1 cellular context compared by ENCODE assay signal in the genomic region with DNA sequence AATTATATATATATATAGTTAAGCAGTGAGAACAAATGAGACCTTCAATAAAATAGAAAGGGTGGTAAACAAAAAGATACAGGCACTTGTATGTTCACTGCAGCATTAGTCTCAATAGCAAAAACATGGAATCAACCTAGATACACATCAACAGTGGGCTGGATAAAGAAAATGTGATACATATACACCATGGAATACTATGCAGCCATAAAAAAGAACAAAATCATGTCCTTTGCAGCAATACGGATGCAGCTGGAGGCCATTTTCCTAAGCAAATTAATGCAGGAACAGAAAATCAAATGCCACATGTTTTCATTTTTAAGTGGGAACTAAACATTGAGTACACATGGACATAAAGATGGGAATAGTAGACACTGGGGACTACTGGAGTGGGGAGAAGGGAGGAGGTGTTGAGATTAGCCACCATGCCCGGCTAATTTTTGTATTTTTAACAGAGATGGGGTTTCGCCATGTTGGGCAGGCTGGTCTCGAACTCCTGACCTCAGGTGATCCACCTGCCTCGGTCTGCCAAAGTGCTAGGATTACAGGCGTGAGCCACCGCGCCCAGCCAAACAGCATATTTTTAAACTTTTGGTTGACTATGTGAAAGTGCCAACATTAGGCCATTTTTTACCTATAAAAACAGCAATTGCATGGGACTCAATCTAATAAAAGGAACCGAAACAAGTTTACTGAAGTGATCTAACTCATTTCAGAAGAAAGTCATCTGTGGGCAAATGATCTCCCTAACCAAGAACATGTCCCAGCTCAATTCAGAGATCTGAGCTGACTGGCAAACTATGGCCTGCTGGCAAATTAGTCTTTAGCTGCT.
A peak's percentile ranks its signal among the peaks of the same experiment; 100 is the strongest.
TF ChIP-seq lines count a peak whose summit lies in the region.

No MANE protein-coding gene starts in this region.

TF ChIP-seq in K562, 482 proteins besides CTCF, POLR2A, EP300 and RAD21 (continued from another document):
- TF ChIP-seq, protein P1, sequence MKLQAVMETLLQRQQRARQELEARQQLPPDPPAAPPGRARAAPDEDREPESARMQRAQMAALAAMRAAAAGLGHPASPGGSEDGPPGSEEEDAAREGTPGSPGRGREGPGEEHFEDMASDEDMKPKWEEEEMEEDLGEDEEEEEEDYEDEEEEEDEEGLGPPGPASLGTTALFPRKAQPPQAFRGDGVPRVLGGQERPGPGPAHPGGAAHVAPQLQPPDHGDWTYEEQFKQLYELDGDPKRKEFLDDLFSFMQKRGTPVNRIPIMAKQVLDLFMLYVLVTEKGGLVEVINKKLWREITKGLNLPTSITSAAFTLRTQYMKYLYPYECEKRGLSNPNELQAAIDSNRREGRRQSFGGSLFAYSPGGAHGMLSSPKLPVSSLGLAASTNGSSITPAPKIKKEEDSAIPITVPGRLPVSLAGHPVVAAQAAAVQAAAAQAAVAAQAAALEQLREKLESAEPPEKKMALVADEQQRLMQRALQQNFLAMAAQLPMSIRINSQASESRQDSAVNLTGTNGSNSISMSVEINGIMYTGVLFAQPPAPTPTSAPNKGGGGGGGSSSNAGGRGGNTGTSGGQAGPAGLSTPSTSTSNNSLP (IDR thresholded peaks at IDR 0.05; ENCODE audit: borderline replicate concordance, low read depth, low read length): no peak
- TF ChIP-seq TCF7L2 (IDR thresholded peaks at IDR 0.05; ENCODE audit: low read depth, low read length) (no peak), CBFB (CRISPR knock-in tag; IDR thresholded peaks at IDR 0.05) (no peak), XRCC5 (IDR thresholded peaks at IDR 0.05; ENCODE audit: low read depth, low read length) (no peak), RBM22 (IDR thresholded peaks at IDR 0.05; ENCODE audit: low read depth, low read length, poor library complexity, severe bottlenecking) (no peak), SIN3B (IDR thresholded peaks at IDR 0.05; ENCODE audit: low read depth) (no peak), DACH1 (IDR thresholded peaks at IDR 0.05; ENCODE audit: partially characterized antibody) (no peak), HMG20B (CRISPR knock-in tag; IDR thresholded peaks at IDR 0.05) (no peak), ZNF146 (CRISPR knock-in tag; IDR thresholded peaks at IDR 0.05; ENCODE audit: unreplicated experiment) (peak; percentile 68), ATF7 (IDR thresholded peaks at IDR 0.05) (no peak), ZNF444 (CRISPR knock-in tag; IDR thresholded peaks at IDR 0.05) (no peak), ZNF583 (CRISPR knock-in tag; IDR thresholded peaks at IDR 0.05) (no peak), ZKSCAN3 (CRISPR knock-in tag; IDR thresholded peaks at IDR 0.05) (no peak), RBM25 (IDR thresholded peaks at IDR 0.05; ENCODE audit: low read depth, low read length, severe bottlenecking) (peak; percentile 36), BRD9 (IDR thresholded peaks at IDR 0.05; ENCODE audit: low read depth, partially characterized antibody) (no peak), CC2D1A (IDR thresholded peaks at IDR 0.05) (no peak), POLR3A (IDR thresholded peaks at IDR 0.05; ENCODE audit: borderline replicate concordance, extremely low read depth, insufficient read depth, insufficient read length) (no peak), PCBP2 (IDR thresholded peaks at IDR 0.05; ENCODE audit: low read depth, low read length, poor library complexity, severe bottlenecking) (no peak), ZBTB1 (CRISPR knock-in tag; IDR thresholded peaks at IDR 0.05; ENCODE audit: borderline replicate concordance, low read depth) (no peak), BCOR (IDR thresholded peaks at IDR 0.05) (peak; percentile 48; the same call in 1 of the 2 replicates), FOXJ2 (tag; IDR thresholded peaks at IDR 0.05) (no peak)
- TF ChIP-seq, protein P2, sequence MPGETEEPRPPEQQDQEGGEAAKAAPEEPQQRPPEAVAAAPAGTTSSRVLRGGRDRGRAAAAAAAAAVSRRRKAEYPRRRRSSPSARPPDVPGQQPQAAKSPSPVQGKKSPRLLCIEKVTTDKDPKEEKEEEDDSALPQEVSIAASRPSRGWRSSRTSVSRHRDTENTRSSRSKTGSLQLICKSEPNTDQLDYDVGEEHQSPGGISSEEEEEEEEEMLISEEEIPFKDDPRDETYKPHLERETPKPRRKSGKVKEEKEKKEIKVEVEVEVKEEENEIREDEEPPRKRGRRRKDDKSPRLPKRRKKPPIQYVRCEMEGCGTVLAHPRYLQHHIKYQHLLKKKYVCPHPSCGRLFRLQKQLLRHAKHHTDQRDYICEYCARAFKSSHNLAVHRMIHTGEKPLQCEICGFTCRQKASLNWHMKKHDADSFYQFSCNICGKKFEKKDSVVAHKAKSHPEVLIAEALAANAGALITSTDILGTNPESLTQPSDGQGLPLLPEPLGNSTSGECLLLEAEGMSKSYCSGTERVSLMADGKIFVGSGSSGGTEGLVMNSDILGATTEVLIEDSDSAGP (CRISPR knock-in tag; IDR thresholded peaks at IDR 0.05): no peak
- TF ChIP-seq, protein P3, sequence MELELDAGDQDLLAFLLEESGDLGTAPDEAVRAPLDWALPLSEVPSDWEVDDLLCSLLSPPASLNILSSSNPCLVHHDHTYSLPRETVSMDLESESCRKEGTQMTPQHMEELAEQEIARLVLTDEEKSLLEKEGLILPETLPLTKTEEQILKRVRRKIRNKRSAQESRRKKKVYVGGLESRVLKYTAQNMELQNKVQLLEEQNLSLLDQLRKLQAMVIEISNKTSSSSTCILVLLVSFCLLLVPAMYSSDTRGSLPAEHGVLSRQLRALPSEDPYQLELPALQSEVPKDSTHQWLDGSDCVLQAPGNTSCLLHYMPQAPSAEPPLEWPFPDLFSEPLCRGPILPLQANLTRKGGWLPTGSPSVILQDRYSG (tag; conservative IDR thresholded peaks at IDR 0.05; ENCODE audit: low read depth): no peak
- TF ChIP-seq, protein P4, sequence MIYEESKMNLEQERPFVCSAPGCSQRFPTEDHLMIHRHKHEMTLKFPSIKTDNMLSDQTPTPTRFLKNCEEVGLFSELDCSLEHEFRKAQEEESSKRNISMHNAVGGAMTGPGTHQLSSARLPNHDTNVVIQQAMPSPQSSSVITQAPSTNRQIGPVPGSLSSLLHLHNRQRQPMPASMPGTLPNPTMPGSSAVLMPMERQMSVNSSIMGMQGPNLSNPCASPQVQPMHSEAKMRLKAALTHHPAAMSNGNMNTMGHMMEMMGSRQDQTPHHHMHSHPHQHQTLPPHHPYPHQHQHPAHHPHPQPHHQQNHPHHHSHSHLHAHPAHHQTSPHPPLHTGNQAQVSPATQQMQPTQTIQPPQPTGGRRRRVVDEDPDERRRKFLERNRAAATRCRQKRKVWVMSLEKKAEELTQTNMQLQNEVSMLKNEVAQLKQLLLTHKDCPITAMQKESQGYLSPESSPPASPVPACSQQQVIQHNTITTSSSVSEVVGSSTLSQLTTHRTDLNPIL (CRISPR knock-in tag; IDR thresholded peaks at IDR 0.05): no peak
